11 cellular contexts compared by ENCODE assay signal in the genomic region with DNA sequence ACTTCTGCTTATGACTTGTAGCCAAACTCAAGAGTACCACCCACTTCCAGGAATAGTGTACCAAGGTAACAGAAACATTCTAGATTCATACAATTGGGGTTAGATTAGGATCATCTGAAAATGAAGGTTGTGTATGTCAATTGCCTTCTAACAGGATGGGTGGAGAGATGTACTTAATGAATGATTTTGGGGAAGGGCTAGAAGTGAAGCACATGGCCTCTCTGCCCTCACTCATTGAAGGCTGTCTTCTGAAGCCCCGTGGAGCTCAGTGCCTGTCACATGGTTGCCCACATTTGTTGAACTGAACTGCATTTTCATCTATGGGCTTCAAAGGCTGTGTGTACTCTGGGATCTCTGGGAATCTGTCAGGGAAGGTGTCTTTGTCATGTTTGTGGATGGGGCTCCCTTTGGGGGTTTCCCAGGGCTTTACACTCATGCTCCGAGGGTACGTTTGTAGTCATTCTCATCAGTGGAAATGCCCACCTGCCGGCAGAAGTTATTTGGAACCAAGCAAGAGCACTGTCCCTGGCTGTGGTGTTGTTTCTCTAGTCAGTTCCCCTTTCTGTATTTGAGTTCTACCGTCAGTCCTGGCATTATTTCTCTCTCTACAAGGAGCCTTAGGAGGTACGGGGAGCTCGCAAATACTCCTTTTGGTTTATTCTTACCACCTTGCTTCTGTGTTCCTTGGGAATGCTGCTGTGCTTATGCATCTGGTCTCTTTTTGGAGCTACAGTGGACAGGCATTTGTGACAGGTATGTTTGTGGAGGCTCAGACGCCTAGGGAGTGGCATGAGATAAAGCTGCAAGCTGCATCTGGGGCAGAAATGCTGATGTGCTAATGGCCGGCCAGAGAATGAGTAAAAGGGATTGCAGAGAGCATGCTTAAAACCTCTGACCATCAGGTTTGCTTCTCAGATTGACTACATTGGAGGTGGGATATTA. TPM values are rescaled to one million over a fixed set of nuclear protein-coding genes. Genes with fewer than 3 reads are reported as not detected.
DNase-seq lines count a peak whose midpoint lies in the region; ATAC-seq and TF ChIP-seq lines count a peak whose summit lies in the region.
"Had no signal": no experiment of that assay in that cellular context is flagged by ENCODE, and none has a peak within 500 bp of the region (broad histone marks: within the 10 kb centered on the region; RNA-seq: fewer than 3 reads in every experiment).

No MANE protein-coding gene starts in this region.

- no peaks in the 10 kb centered on the region for H3K27me3 Mint-ChIP-seq in memory B cell
- peaks cover 2% of the 10 kb centered on the region for H3K27me3 Mint-ChIP-seq in glutamatergic neuron (ENCODE audit: unreplicated experiment)

- ATAC-seq in GM18520 (IDR thresholded peaks at IDR 0.05; ENCODE audit: unreplicated experiment) (peak; percentile 15), GM21717 (IDR thresholded peaks at IDR 0.05; ENCODE audit: unreplicated experiment) (peak; percentile 28), memory B cell (ENCODE audit: low read depth) (peak; percentile 78), GM19328 (IDR thresholded peaks at IDR 0.05; ENCODE audit: unreplicated experiment) (no peak)

- H3K9me3 Mint-ChIP-seq in memory B cell = no peaks in the 10 kb centered on the region
- H3K9me3 Mint-ChIP-seq in glutamatergic neuron (ENCODE audit: unreplicated experiment) = no peaks in the 10 kb centered on the region

- H3K4me3 ChIP-seq in NB4 (ENCODE audit: low read depth, low read length) = no peak overlapping the region
- H3K4me3 ChIP-seq: smooth muscle cell had no signal

- TF ChIP-seq POLR2A in NB4 (IDR thresholded peaks at IDR 0.05; ENCODE audit: extremely low read depth, insufficient read length) (no peak), erythroblast (IDR thresholded peaks at IDR 0.05; ENCODE audit: low read length) (no peak)

- DNase-seq in NB4 (ENCODE audit: low read depth) (peak; percentile 47), memory B cell (ENCODE audit: low spot score in 2 of 2) (peak; percentile 50 to 52), glutamatergic neuron (no peak), erythroblast (lab: John Stamatoyannopoulos, UW) (no peak)
- no peak for DNase-seq in activated naive CD4-positive, alpha-beta T cell treated with Interleukin-2 at 50 U/mL for 16 hours
- DNase-seq: kidney glomerular epithelial cell, NCI-H748 treated with DMSO at 0.1 percent for 48 hours had no signal

- H3K4me1 Mint-ChIP-seq in memory B cell (peaks cover 73% of the 10 kb centered on the region), glutamatergic neuron (ENCODE audit: low read depth, unreplicated experiment) (no peaks in the 10 kb centered on the region)

- TF ChIP-seq CTCF in NB4 (IDR thresholded peaks at IDR 0.05; ENCODE audit: low read depth, low read length) (no peak), glutamatergic neuron (IDR thresholded peaks at IDR 0.05; ENCODE audit: partially characterized antibody, unreplicated experiment) (no peak)

- H3K4me3 Mint-ChIP-seq in memory B cell (peak overlapping the region; percentile 97), glutamatergic neuron (ENCODE audit: unreplicated experiment) (no peak overlapping the region)

- H3K36me3 Mint-ChIP-seq in memory B cell (peaks cover 10% of the 10 kb centered on the region), glutamatergic neuron (ENCODE audit: unreplicated experiment) (no peaks in the 10 kb centered on the region)

- peak overlapping the region; percentile 96 for H3K27ac Mint-ChIP-seq in memory B cell
- no peak overlapping the region for H3K27ac Mint-ChIP-seq in glutamatergic neuron (ENCODE audit: unreplicated experiment)

RNA-seq across cellular contexts. Expression of gene CD86, which starts 22.4 kb away (rescaled TPM):
- not detected for total RNA-seq in glutamatergic neuron (ENCODE audit: unreplicated experiment)
- total RNA-seq: smooth muscle cell had no signal

RNA-seq across cellular contexts. Expression of gene ILDR1, which starts 55.5 kb away (rescaled TPM):
- not detected for total RNA-seq in glutamatergic neuron (ENCODE audit: unreplicated experiment)

Comparison
In these comparisons a context has a peak if more than half of its experiments do, and no peak if none do; other contexts are left out.
1. DNase-seq: peak in NB4 (single experiment) and memory B cell (2 of 2); none in glutamatergic neuron (single experiment), erythroblast (0 of 2) and activated naive CD4-positive, alpha-beta T cell treated with Interleukin-2 at 50 U/mL for 16 hours (single experiment).